In genomic region chr1:25565626-25566025, GRCh38 we compare ENCODE assay signal across 13 cellular contexts. TPM values are rescaled to one million over a fixed set of nuclear protein-coding genes. Genes with fewer than 3 reads are reported as not detected.
DNase-seq lines count a peak whose midpoint lies in the region; ATAC-seq and TF ChIP-seq lines count a peak whose summit lies in the region.
"Had no signal": no experiment of that assay in that cellular context is flagged by ENCODE, and none has a peak within 500 bp of the region (broad histone marks: within the 10 kb centered on the region; RNA-seq: fewer than 3 reads in every experiment).

No MANE protein-coding gene starts in this region.

- peaks cover 61% of the 10 kb centered on the region for H3K4me1 ChIP-seq in left ventricle myocardium inferior
- peaks cover 0 to 46% of the 10 kb centered on the region in 2 donors for H3K4me1 ChIP-seq in right atrium auricular region
- H3K4me1 ChIP-seq in ascending aorta: peaks cover 18 to 46% of the 10 kb centered on the region in 2 donors
- peaks cover 26% of the 10 kb centered on the region for H3K4me1 ChIP-seq in upper lobe of right lung
- no peaks in the 10 kb centered on the region for H3K4me1 ChIP-seq in aorta (ENCODE audit: control insufficient read depth in 1 of 2, insufficient read depth in 2 of 2, low read length in 2 of 2)

- no peak for DNase-seq in left ventricle myocardium inferior
- DNase-seq in right atrium auricular region (ENCODE audit: low spot score): no peak
- DNase-seq in ascending aorta (ENCODE audit: low spot score in 2 of 2): no peak
- DNase-seq in upper lobe of right lung: no peak
- DNase-seq in aorta: no peak
- DNase-seq in hippocampal formation (lab: John Stamatoyannopoulos, UW): no peak
- DNase-seq: dermis blood vessel endothelial cell, foreskin fibroblast, kidney, PC-9 had no signal

- H3K36me3 ChIP-seq in left ventricle myocardium inferior (peaks cover 19% of the 10 kb centered on the region), right atrium auricular region (peaks cover 24% of the 10 kb centered on the region), ascending aorta (peaks cover 9 to 40% of the 10 kb centered on the region in 2 donors), upper lobe of right lung (peaks cover 17% of the 10 kb centered on the region), aorta (ENCODE audit: control insufficient read depth in 1 of 2, insufficient read depth in 2 of 2, low read length in 1 of 2) (peaks cover 0 to 2% of the 10 kb centered on the region in 2 donors)

- ATAC-seq in upper lobe of right lung (no peak), aorta (ENCODE audit: low FRiP score) (no peak), HG03460 (IDR thresholded peaks at IDR 0.05; ENCODE audit: unreplicated experiment) (no peak)

- H3K27ac ChIP-seq in left ventricle myocardium inferior (replicated peaks) (peak overlapping the region; percentile 83), right atrium auricular region (no peak overlapping the region), ascending aorta (peak overlapping the region; percentile 87 to 95), upper lobe of right lung (peak overlapping the region; percentile 60), aorta (ENCODE audit: low read depth in 1 of 2, low read length in 2 of 2) (peak overlapping the region in 1 of 2 donors; percentile 73)
- H3K27ac ChIP-seq: PC-9 had no signal

- peak overlapping the region in 2 of 3 experiments; percentile 23 to 35 for H3K27ac Mint-ChIP-seq in nephron

- H3K4me3 ChIP-seq in left ventricle myocardium inferior (no peak overlapping the region), right atrium auricular region (no peak overlapping the region), ascending aorta (no peak overlapping the region), upper lobe of right lung (no peak overlapping the region), aorta (ENCODE audit: low read length in 2 of 2) (no peak overlapping the region)
- H3K4me3 ChIP-seq: PC-9 had no signal

- peaks cover 14% of the 10 kb centered on the region for H3K27me3 Mint-ChIP-seq in nephron (ENCODE audit: low read depth)

- WGBS in aorta, 2 donors: 86 to 91% methylated on average over 8 of the region's 8 CpGs

- H3K4me1 Mint-ChIP-seq in nephron: peaks cover 47% of the 10 kb centered on the region

- no peaks in the 10 kb centered on the region for H3K36me3 Mint-ChIP-seq in nephron (ENCODE audit: low read depth)

- no peak overlapping the region for H3K4me3 Mint-ChIP-seq in nephron

- H3K9me3 Mint-ChIP-seq in nephron: no peaks in the 10 kb centered on the region
- H3K9me3 Mint-ChIP-seq: activated CD4-positive, alpha-beta T cell treated with anti-CD3 and anti-CD28 coated beads, Interleukin-2, amount 10 ng/mL, durations not matched to agents 24 days and 14 days had no signal

- intact Hi-C loops in left ventricle myocardium inferior (cut with micrococcal nuclease): no loop called here
- intact Hi-C loops in ascending aorta (cut with DNase I): no loop called here
- intact Hi-C loops in upper lobe of right lung (cut with DNase I): no loop called here
- intact Hi-C loops in aorta (cut with DNase I): loop anchor here in 1 of 2 donors (2.0 kb wide), 1 partner anchor 25 kb away; no protein-coding TSS in a partner anchor

- H3K27me3 ChIP-seq in left ventricle myocardium inferior (ENCODE audit: low read depth): no peaks in the 10 kb centered on the region
- no peaks in the 10 kb centered on the region for H3K27me3 ChIP-seq in right atrium auricular region
- H3K27me3 ChIP-seq in ascending aorta: no peaks in the 10 kb centered on the region
- no peaks in the 10 kb centered on the region for H3K27me3 ChIP-seq in upper lobe of right lung
- H3K27me3 ChIP-seq in aorta (ENCODE audit: control insufficient read depth in 1 of 2, insufficient read depth in 2 of 2, low read length in 1 of 2): no peaks in the 10 kb centered on the region

- H3K9me3 ChIP-seq in left ventricle myocardium inferior (replicated peaks) (no peaks in the 10 kb centered on the region), right atrium auricular region (no peaks in the 10 kb centered on the region), ascending aorta (no peaks in the 10 kb centered on the region), upper lobe of right lung (no peaks in the 10 kb centered on the region), aorta (ENCODE audit: control insufficient read depth, low read length) (no peaks in the 10 kb centered on the region)

- TF ChIP-seq CTCF in left ventricle myocardium inferior (IDR thresholded peaks at IDR 0.05; ENCODE audit: borderline replicate concordance) (no peak), right atrium auricular region (IDR thresholded peaks at IDR 0.05) (no peak), ascending aorta (IDR thresholded peaks at IDR 0.05) (no peak), nephron (IDR thresholded peaks at IDR 0.05; ENCODE audit: unreplicated experiment in 3 of 3) (no peak), upper lobe of right lung (IDR thresholded peaks at IDR 0.05) (no peak)

RNA-seq across cellular contexts. Expression of gene LDLRAP1, which starts 22.2 kb away (rescaled TPM):
- total RNA-seq in left ventricle myocardium inferior (14.4 TPM), right atrium auricular region (10 to 100 TPM in 1 of 2 donors, 1 to 10 TPM in 1; 8.9 to 10.1 TPM), ascending aorta (75.4 TPM), upper lobe of right lung (35.1 TPM), aorta (10 to 100 TPM; 25.6 to 34.7 TPM)
- 10 to 100 TPM; 17.5 to 33.9 TPM for polyA plus RNA-seq in aorta

RNA-seq across cellular contexts. Expression of gene MAN1C1, which starts 51.0 kb away (rescaled TPM):
- total RNA-seq in left ventricle myocardium inferior: 18.0 TPM
- total RNA-seq in right atrium auricular region: 10 to 100 TPM in 1 of 2 donors, 1 to 10 TPM in 1; 9.4 to 13.6 TPM
- 14.3 TPM for total RNA-seq in ascending aorta
- 19.7 TPM for total RNA-seq in upper lobe of right lung
- total RNA-seq in aorta: 10 to 100 TPM; 13.5 to 32.2 TPM
- 10 to 100 TPM in 1 of 2 donors, 1 to 10 TPM in 1; 2.8 to 15.5 TPM for polyA plus RNA-seq in aorta

Comparison
In these comparisons a context has a peak if more than half of its experiments do, and no peak if none do; other contexts are left out.
1. H3K27ac ChIP-seq: peak in left ventricle myocardium inferior (single experiment), ascending aorta (2 of 2) and upper lobe of right lung (single experiment); none in right atrium auricular region (0 of 2).